Comparison of ENCODE assay signal across 8 cellular contexts in the genomic region with DNA sequence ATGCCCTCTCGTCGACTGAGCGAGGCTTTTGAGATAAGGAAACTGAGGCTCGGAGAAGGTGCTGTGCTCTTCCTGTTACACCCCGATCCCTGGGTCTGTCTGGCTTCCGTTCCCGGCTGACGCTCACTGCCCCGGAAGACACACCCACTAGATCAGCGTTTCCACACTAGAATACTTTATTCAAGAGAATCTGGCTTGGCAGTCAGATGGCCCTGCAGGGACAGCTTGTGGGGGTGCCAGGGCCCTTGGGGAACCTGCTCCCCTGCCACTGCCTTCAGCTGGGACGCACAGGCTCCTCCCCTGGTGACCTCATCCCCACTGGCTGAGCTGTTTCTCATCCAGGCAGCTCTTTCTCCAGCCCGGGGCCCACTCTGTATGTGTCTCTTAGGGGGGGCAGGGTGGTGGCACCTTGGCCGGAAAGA. TPM values are rescaled to one million over a fixed set of nuclear protein-coding genes. Genes with fewer than 3 reads are reported as not detected.
DNase-seq lines count a peak whose midpoint lies in the region; ATAC-seq and TF ChIP-seq lines count a peak whose summit lies in the region.

No MANE protein-coding gene starts in this region.

- ATAC-seq in HG02588 (IDR thresholded peaks at IDR 0.05; ENCODE audit: unreplicated experiment), result peak; percentile 51

- no peaks in the 10 kb centered on the region for H3K36me3 ChIP-seq in CD4-positive, alpha-beta memory T cell (ENCODE audit: insufficient read depth, low read length)
- H3K36me3 ChIP-seq in ascending aorta, result no peaks in the 10 kb centered on the region

- POLR2A ChIA-PET in CD4-positive, alpha-beta memory T cell (lab: Charles Lee; ENCODE audit: partially characterized antibody), result interaction anchor here (1.0 to 1.2 kb wide), 3 partner anchors 9 to 194 kb away, joined by 3 to 5 read pairs (median 3); partner anchors contain the start of gene NEK9

- no peak for TF ChIP-seq POLR2A in lower leg skin (IDR thresholded peaks at IDR 0.05)

- no peaks in the 10 kb centered on the region for H3K27me3 Mint-ChIP-seq in CD4-positive, alpha-beta memory T cell

- 8 to 14% methylated on average over 13 of the region's 13 CpGs for WGBS in lower leg skin, 2 donors

- H3K4me3 ChIP-seq in CD4-positive, alpha-beta memory T cell (ENCODE audit: low read length in 2 of 2), result peak overlapping the region; percentile 28 to 40
- H3K4me3 ChIP-seq in ascending aorta (no peak overlapping the region), lower leg skin (ENCODE audit: low read depth, poor library complexity, severe bottlenecking) (no peak overlapping the region)

- intact Hi-C loops in CD4-positive, alpha-beta memory T cell (cut with micrococcal nuclease), result loop anchor here (10.0 kb wide), 1 partner anchor 447 kb away; the partner anchor contains the start of genes ISCA2 and NPC2
- intact Hi-C loops in ascending aorta (cut with DNase I) (loop anchor here (2.0 kb wide), 1 partner anchor 27 kb away; no protein-coding TSS in a partner anchor), lower leg skin (cut with DNase I; ENCODE audit: low total_unique reads) (no loop called here)

- H3K9me3 ChIP-seq in CD4-positive, alpha-beta memory T cell (ENCODE audit: control insufficient read depth in 1 of 2, low read length in 2 of 2), result no peaks in the 10 kb centered on the region
- no peaks in the 10 kb centered on the region for H3K9me3 ChIP-seq in ascending aorta

- H3K27me3 ChIP-seq in CD4-positive, alpha-beta memory T cell (ENCODE audit: insufficient read depth, low read length), result no peaks in the 10 kb centered on the region
- no peaks in the 10 kb centered on the region for H3K27me3 ChIP-seq in ascending aorta

- H3K4me1 Mint-ChIP-seq in CD4-positive, alpha-beta memory T cell, result peaks cover 26 to 59% (median 49%) of the 10 kb centered on the region in 4 donors

- peak overlapping the region; percentile 55 for H3K27ac ChIP-seq in CD4-positive, alpha-beta memory T cell (ENCODE audit: low read depth, low read length)
- H3K27ac ChIP-seq in ascending aorta, result peak overlapping the region; percentile 94 to 96

- peak; percentile 38 to 60 (median 51) for DNase-seq in CD4-positive, alpha-beta memory T cell
- DNase-seq in T1000 (lab: John Stamatoyannopoulos, UW) (peak; percentile 39), ascending aorta (ENCODE audit: low spot score in 2 of 2) (peak; percentile 70 to 90), lower leg skin (ENCODE audit: low spot score in 2 of 2) (peak; percentile 71 to 92), retina (no peak), SKM-1 (lab: John Stamatoyannopoulos, UW; ENCODE audit: unreplicated experiment) (no peak)
- peak; percentile 35 for DNase-seq in stimulated activated CD8-positive, alpha-beta memory T cell treated with anti-CD3 and anti-CD28 coated beads, Interleukin-15, amount 100 ng/mL, for 1 hour (ENCODE audit: low read depth)

- peak overlapping the region; percentile 92 to 97 (median 95) for H3K27ac Mint-ChIP-seq in CD4-positive, alpha-beta memory T cell

- CTCF ChIA-PET in CD4-positive, alpha-beta memory T cell (lab: Charles Lee; ENCODE audit: partially characterized antibody), result interaction anchor here (1.5 to 3.2 kb wide), 4 partner anchors 19 to 146 kb away, joined by 3 to 19 read pairs (median 12); partner anchors contain the start of gene RPS6KL1

- H3K36me3 Mint-ChIP-seq in CD4-positive, alpha-beta memory T cell, result no peaks in the 10 kb centered on the region

- H3K9me3 Mint-ChIP-seq in CD4-positive, alpha-beta memory T cell, result peaks cover 0 to 9% (median under 1%) of the 10 kb centered on the region in 8 donors

- H3K4me3 Mint-ChIP-seq in CD4-positive, alpha-beta memory T cell, result peak overlapping the region; percentile 70 to 91 (median 82)

- TF ChIP-seq CTCF in ascending aorta (IDR thresholded peaks at IDR 0.05) (no peak), lower leg skin (IDR thresholded peaks at IDR 0.05) (no peak)

- H3K4me1 ChIP-seq in CD4-positive, alpha-beta memory T cell (ENCODE audit: insufficient read depth, low read length), result peaks cover 57% of the 10 kb centered on the region
- peaks cover 29 to 40% of the 10 kb centered on the region in 2 donors for H3K4me1 ChIP-seq in ascending aorta

RNA-seq across cellular contexts. Expression of gene PGF, which starts 13.7 kb away (rescaled TPM):
- not detected for total RNA-seq in CD4-positive, alpha-beta memory T cell
- polyA plus RNA-seq in CD4-positive, alpha-beta memory T cell, result under 1 TPM; 0.11 to 0.13 TPM
- total RNA-seq in ascending aorta (41.1 TPM), lower leg skin (10 to 100 TPM in 3 of 4 donors, 1 to 10 TPM in 1; 9.8 to 22.3 (median 14.0) TPM)

RNA-seq across cellular contexts. Expression of gene RPS6KL1, which starts 18.6 kb away (rescaled TPM):
- 1 to 10 TPM; 2.5 to 2.9 TPM for total RNA-seq in CD4-positive, alpha-beta memory T cell
- under 1 TPM; 0.45 to 0.87 TPM for polyA plus RNA-seq in CD4-positive, alpha-beta memory T cell
- 12.1 TPM for total RNA-seq in ascending aorta
- total RNA-seq in lower leg skin, result 1 to 10 TPM in 2 of 4 donors, under 1 TPM in 2; 0.38 to 3.7 (median 2.1) TPM

RNA-seq across cellular contexts. Expression of gene DLST, which starts 60.0 kb away (rescaled TPM):
- 100 to 1,000 TPM; 101 to 104 TPM for total RNA-seq in CD4-positive, alpha-beta memory T cell
- 10 to 100 TPM in 1 of 2 donors, 1 to 10 TPM in 1; 4.8 to 10.8 TPM for polyA plus RNA-seq in CD4-positive, alpha-beta memory T cell
- total RNA-seq in ascending aorta (59.7 TPM), lower leg skin (100 to 1,000 TPM in 1 of 4 donors, 10 to 100 TPM in 3; 65.0 to 126 (median 73.8) TPM)

Comparison
In these comparisons a context has a peak if more than half of its experiments do, and no peak if none do; other contexts are left out.
1. DNase-seq: peak in CD4-positive, alpha-beta memory T cell (5 of 5), T1000 (single experiment), ascending aorta (2 of 2), lower leg skin (2 of 2) and stimulated activated CD8-positive, alpha-beta memory T cell treated with anti-CD3 and anti-CD28 coated beads, Interleukin-15, amount 100 ng/mL, for 1 hour (single experiment); none in retina (single experiment) and SKM-1 (single experiment).
2. H3K4me3 ChIP-seq: peak in CD4-positive, alpha-beta memory T cell (2 of 2); none in ascending aorta (0 of 2) and lower leg skin (single experiment).
3. RNA of gene PGF, which starts 13.7 kb away (total RNA-seq): 41.1 TPM in ascending aorta (single experiment) and 9.8 to 22.3 TPM in lower leg skin; not detected in CD4-positive, alpha-beta memory T cell; every median in the first group is over 10 times any median in the second.